ENCODE assay signal across 9 cellular contexts in genomic region chr20:58623579-58624473, GRCh38. TPM values are rescaled to one million over a fixed set of nuclear protein-coding genes. Genes with fewer than 3 reads are reported as not detected.
DNase-seq lines count a peak whose midpoint lies in the region; TF ChIP-seq lines count a peak whose summit lies in the region.
"Had no signal": no experiment of that assay in that cellular context is flagged by ENCODE, and none has a peak within 500 bp of the region (broad histone marks: within the 10 kb centered on the region; RNA-seq: fewer than 3 reads in every experiment).

No MANE protein-coding gene starts in this region.

- H3K4me3 Mint-ChIP-seq in Calu3 (ENCODE audit: low read depth, unreplicated experiment): no peak overlapping the region
- no peak overlapping the region for H3K4me3 Mint-ChIP-seq in endodermal cell
- no peak overlapping the region for H3K4me3 Mint-ChIP-seq in neural crest cell
- H3K4me3 Mint-ChIP-seq: mesothelial cell of epicardium had no signal

- no peaks in the 10 kb centered on the region for H3K4me1 ChIP-seq in endodermal cell (ENCODE audit: control insufficient read depth, insufficient read depth, low read length)

- peak overlapping the region; percentile 53 for H3K27ac ChIP-seq in endodermal cell (ENCODE audit: low read depth, low read length)

- H3K4me1 Mint-ChIP-seq in Calu3 (ENCODE audit: low read depth, unreplicated experiment): peaks cover 9% of the 10 kb centered on the region
- H3K4me1 Mint-ChIP-seq in endodermal cell: peaks cover 3% of the 10 kb centered on the region
- H3K4me1 Mint-ChIP-seq in neural crest cell: peaks cover under 1% of the 10 kb centered on the region

- CTCF ChIA-PET in Calu3 (lab: Charles Lee): interaction anchor here (0.6 to 1.1 kb wide), 2 partner anchors 27 to 1028 kb away, joined by 3 to 4 read pairs; partner anchors contain the start of gene STX16

- intact Hi-C loops in Calu3 (cut with micrococcal nuclease; ENCODE audit: unreplicated experiment): no loop called here

- H3K36me3 Mint-ChIP-seq in Calu3 (ENCODE audit: insufficient read depth, unreplicated experiment) (no peaks in the 10 kb centered on the region), endodermal cell (ENCODE audit: low read depth) (no peaks in the 10 kb centered on the region), neural crest cell (ENCODE audit: low read depth) (no peaks in the 10 kb centered on the region)
- H3K36me3 Mint-ChIP-seq: mesothelial cell of epicardium had no signal

- BruUV-seq in Calu3 (replicated peaks; lab: Mats Ljungman, UMichigan): no TSS peak

- DNase-seq in Calu3 (peak; percentile 93), NOMO-1 (lab: John Stamatoyannopoulos, UW; ENCODE audit: unreplicated experiment in 2 of 2) (peak; percentile 14 to 24), endodermal cell (no peak), neural crest cell (ENCODE audit: low read depth, low spot score) (peak; percentile 23), NCI-H524 treated with DMSO at 0.1 percent for 48 hours (lab: John Stamatoyannopoulos, UW) (no peak), DMS79 treated with DMSO at 0.1 percent for 48 hours (lab: John Stamatoyannopoulos, UW) (no peak)
- no peak for DNase-seq in activated naive CD4-positive, alpha-beta T cell (lab: John Stamatoyannopoulos, UW)
- no peak for DNase-seq in activated naive CD4-positive, alpha-beta T cell treated with anti-CD3 and anti-CD28 coated beads, Interleukin-2, amount 50 U/mL, for 16 hours

- H3K27me3 ChIP-seq in endodermal cell (ENCODE audit: control insufficient read depth, insufficient read depth, low read length, poor library complexity, severe bottlenecking): no peaks in the 10 kb centered on the region

- peaks cover 15% of the 10 kb centered on the region for H3K9me3 ChIP-seq in endodermal cell (ENCODE audit: control insufficient read depth, low read length)

- H3K4me3 ChIP-seq in endodermal cell (ENCODE audit: low read length): no peak overlapping the region

- H3K9me3 Mint-ChIP-seq in Calu3 (ENCODE audit: low read depth, unreplicated experiment): peaks cover 5% of the 10 kb centered on the region
- peaks cover 7% of the 10 kb centered on the region for H3K9me3 Mint-ChIP-seq in endodermal cell
- no peaks in the 10 kb centered on the region for H3K9me3 Mint-ChIP-seq in neural crest cell
- H3K9me3 Mint-ChIP-seq: mesothelial cell of epicardium had no signal

- H3K36me3 ChIP-seq in endodermal cell (ENCODE audit: control insufficient read depth, insufficient read depth, low read length): no peaks in the 10 kb centered on the region

- peaks cover 28% of the 10 kb centered on the region for H3K27me3 Mint-ChIP-seq in Calu3 (ENCODE audit: unreplicated experiment)
- peaks cover 21% of the 10 kb centered on the region for H3K27me3 Mint-ChIP-seq in endodermal cell (ENCODE audit: insufficient read depth)
- H3K27me3 Mint-ChIP-seq in neural crest cell (ENCODE audit: low read depth): no peaks in the 10 kb centered on the region

- H3K27ac Mint-ChIP-seq in Calu3 (ENCODE audit: unreplicated experiment) (no peak overlapping the region), endodermal cell (no peak overlapping the region), neural crest cell (ENCODE audit: unreplicated experiment) (no peak overlapping the region)
- H3K27ac Mint-ChIP-seq: mesothelial cell of epicardium had no signal

- TF ChIP-seq CTCF in Calu3 (IDR thresholded peaks at IDR 0.05; ENCODE audit: unreplicated experiment) (no peak), endodermal cell (conservative IDR thresholded peaks at IDR 0.05) (no peak), neural crest cell (conservative IDR thresholded peaks at IDR 0.05) (no peak)

- H3K9ac ChIP-seq in endodermal cell (ENCODE audit: extremely low read depth, low read length, poor library complexity, severe bottlenecking): no peak overlapping the region

- WGBS in endodermal cell (ENCODE audit: insufficient coverage in 1 of 2, insufficient read length in 1 of 2), 2 experiments: 85 to 89% methylated on average over 10 to 29 of the region's 29 CpGs

RNA-seq across cellular contexts. Expression of gene STX16, which starts 27.3 kb away (rescaled TPM):
- total RNA-seq in Calu3 (2022) (86.0 and 99.7 TPM in 2 replicates), endodermal cell (100 to 1,000 TPM in 1 of 2 donors, 10 to 100 TPM in 1; 91.6 to 114 TPM), neural crest cell (57.3 and 58.7 TPM in 2 replicates)
- 60.9 TPM for polyA plus RNA-seq in endodermal cell (2013, experiment 1 of 2)
- 62.3 TPM for polyA plus RNA-seq in endodermal cell (2013, experiment 2 of 2)

Comparison
In these comparisons a context has a peak if more than half of its experiments do, and no peak if none do; other contexts are left out.
1. DNase-seq: peak in Calu3 (single experiment), NOMO-1 (2 of 2) and neural crest cell (single experiment); none in endodermal cell (single experiment), NCI-H524 treated with DMSO at 0.1 percent for 48 hours (single experiment), activated naive CD4-positive, alpha-beta T cell (0 of 4), DMS79 treated with DMSO at 0.1 percent for 48 hours (single experiment) and activated naive CD4-positive, alpha-beta T cell treated with anti-CD3 and anti-CD28 coated beads, Interleukin-2, amount 50 U/mL, for 16 hours (single experiment).